ENCODE assay signal across 20 cellular contexts in the genomic region with DNA sequence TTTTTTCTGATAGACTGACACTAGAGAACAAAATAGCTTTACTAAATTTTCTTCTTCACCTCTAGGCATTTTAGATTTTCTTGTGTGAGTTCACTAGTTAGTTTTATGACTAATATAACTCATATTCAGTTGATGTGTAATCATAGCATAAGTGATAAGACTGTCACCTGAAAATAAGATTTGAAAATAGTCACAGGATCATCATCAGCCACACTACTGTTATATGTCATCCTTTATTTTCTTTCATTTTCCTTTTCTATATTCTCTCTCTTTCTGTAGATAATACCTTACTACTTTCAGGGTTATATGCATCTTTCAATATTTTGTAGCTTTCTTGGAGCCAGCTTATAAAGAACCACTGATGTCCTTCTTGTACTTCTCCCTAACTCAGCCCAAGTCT.
DNase-seq lines count a peak whose midpoint lies in the region; ATAC-seq and TF ChIP-seq lines count a peak whose summit lies in the region.
"Had no signal": no experiment of that assay in that cellular context is flagged by ENCODE, and none has a peak within 500 bp of the region (broad histone marks: within the 10 kb centered on the region; RNA-seq: fewer than 3 reads in every experiment).

No MANE protein-coding gene starts in this region.

- H3K27me3 Mint-ChIP-seq in endothelial cell (ENCODE audit: unreplicated experiment): no peaks in the 10 kb centered on the region
- H3K27me3 Mint-ChIP-seq: B cell; CD4-positive, CD25-positive, alpha-beta regulatory T cell had no signal

- H3K9me3 Mint-ChIP-seq in endothelial cell (ENCODE audit: unreplicated experiment): no peaks in the 10 kb centered on the region

- H3K27ac Mint-ChIP-seq in endothelial cell (ENCODE audit: unreplicated experiment): peak overlapping the region; percentile 16
- H3K27ac Mint-ChIP-seq: B cell; CD4-positive, CD25-positive, alpha-beta regulatory T cell; H9 had no signal

- no peaks in the 10 kb centered on the region for H3K36me3 Mint-ChIP-seq in endothelial cell (ENCODE audit: low read depth, unreplicated experiment)
- H3K36me3 Mint-ChIP-seq: CD4-positive, CD25-positive, alpha-beta regulatory T cell had no signal

- H3K4me3 Mint-ChIP-seq in endothelial cell (ENCODE audit: unreplicated experiment): no peak overlapping the region
- H3K4me3 Mint-ChIP-seq: B cell; CD4-positive, CD25-positive, alpha-beta regulatory T cell; H9 had no signal

- no peak for TF ChIP-seq CTCF in endothelial cell (IDR thresholded peaks at IDR 0.05; ENCODE audit: unreplicated experiment)

- no peaks in the 10 kb centered on the region for H3K36me3 ChIP-seq in MG63
- H3K36me3 ChIP-seq: SJCRH30 had no signal

- no peak overlapping the region for H3K4me3 ChIP-seq in MG63
- H3K4me3 ChIP-seq: SJCRH30 had no signal

- H3K4me1 Mint-ChIP-seq in endothelial cell (ENCODE audit: unreplicated experiment): peaks cover 9% of the 10 kb centered on the region
- H3K4me1 Mint-ChIP-seq: B cell; CD4-positive, CD25-positive, alpha-beta regulatory T cell; H9 had no signal

- no peaks in the 10 kb centered on the region for H3K9me3 ChIP-seq in MG63
- H3K9me3 ChIP-seq: Caco-2, SJCRH30 had no signal

- DNase-seq in endothelial cell (ENCODE audit: low spot score) (no peak), MG63 (no peak), NCI-H526 (lab: John Stamatoyannopoulos, UW) (no peak), GM03348 (ENCODE audit: low spot score) (no peak)
- DNase-seq: Caco-2; CD4-positive, CD25-positive, alpha-beta regulatory T cell; EL; H9; KG1; NCI-H1092; NCI-H2081 treated with DMSO at 0.1 percent for 48 hours; NCI-H510A; NCI-H82; PC-3; SJCRH30 had no signal

- ATAC-seq in GM18867 (IDR thresholded peaks at IDR 0.05; ENCODE audit: unreplicated experiment) (peak; percentile 72), GM21528 (IDR thresholded peaks at IDR 0.05; ENCODE audit: low FRiP score, unreplicated experiment) (peak; percentile 65), HG03432 (IDR thresholded peaks at IDR 0.05; ENCODE audit: unreplicated experiment) (peak; percentile 61)
- ATAC-seq: HepG2, PC-3 had no signal

- H3K27me3 ChIP-seq in MG63: no peaks in the 10 kb centered on the region
- H3K27me3 ChIP-seq: SJCRH30 had no signal
